Comparison of ENCODE assay signal across 1 cellular context in genomic region chr12:105226219-105226618, GRCh38.
TF ChIP-seq lines count a peak whose summit lies in the region.

No MANE protein-coding gene starts in this region.

TF ChIP-seq in liver, 16 proteins besides CTCF, POLR2A, EP300 and RAD21 (continued from another document):
- TF ChIP-seq REST (IDR thresholded peaks at IDR 0.05): no peak
- TF ChIP-seq HNF4A (conservative IDR thresholded peaks at IDR 0.05): no peak
- peak; percentile 33 for TF ChIP-seq YY1 (IDR thresholded peaks at IDR 0.05)
- TF ChIP-seq HNF4G (IDR thresholded peaks at IDR 0.05): no peak
- TF ChIP-seq SP1 (IDR thresholded peaks at IDR 0.05): no peak
- peak in 1 of 2 donors; percentile 28 for TF ChIP-seq RXRA (IDR thresholded peaks at IDR 0.05)
- no peak for TF ChIP-seq TAF1 (conservative IDR thresholded peaks at IDR 0.05)
- TF ChIP-seq, protein P1, sequence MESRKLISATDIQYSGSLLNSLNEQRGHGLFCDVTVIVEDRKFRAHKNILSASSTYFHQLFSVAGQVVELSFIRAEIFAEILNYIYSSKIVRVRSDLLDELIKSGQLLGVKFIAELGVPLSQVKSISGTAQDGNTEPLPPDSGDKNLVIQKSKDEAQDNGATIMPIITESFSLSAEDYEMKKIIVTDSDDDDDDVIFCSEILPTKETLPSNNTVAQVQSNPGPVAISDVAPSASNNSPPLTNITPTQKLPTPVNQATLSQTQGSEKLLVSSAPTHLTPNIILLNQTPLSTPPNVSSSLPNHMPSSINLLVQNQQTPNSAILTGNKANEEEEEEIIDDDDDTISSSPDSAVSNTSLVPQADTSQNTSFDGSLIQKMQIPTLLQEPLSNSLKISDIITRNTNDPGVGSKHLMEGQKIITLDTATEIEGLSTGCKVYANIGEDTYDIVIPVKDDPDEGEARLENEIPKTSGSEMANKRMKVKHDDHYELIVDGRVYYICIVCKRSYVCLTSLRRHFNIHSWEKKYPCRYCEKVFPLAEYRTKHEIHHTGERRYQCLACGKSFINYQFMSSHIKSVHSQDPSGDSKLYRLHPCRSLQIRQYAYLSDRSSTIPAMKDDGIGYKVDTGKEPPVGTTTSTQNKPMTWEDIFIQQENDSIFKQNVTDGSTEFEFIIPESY (IDR thresholded peaks at IDR 0.05): no peak
- no peak for TF ChIP-seq NR2F2 (IDR thresholded peaks at IDR 0.05)
